In the genomic region with DNA sequence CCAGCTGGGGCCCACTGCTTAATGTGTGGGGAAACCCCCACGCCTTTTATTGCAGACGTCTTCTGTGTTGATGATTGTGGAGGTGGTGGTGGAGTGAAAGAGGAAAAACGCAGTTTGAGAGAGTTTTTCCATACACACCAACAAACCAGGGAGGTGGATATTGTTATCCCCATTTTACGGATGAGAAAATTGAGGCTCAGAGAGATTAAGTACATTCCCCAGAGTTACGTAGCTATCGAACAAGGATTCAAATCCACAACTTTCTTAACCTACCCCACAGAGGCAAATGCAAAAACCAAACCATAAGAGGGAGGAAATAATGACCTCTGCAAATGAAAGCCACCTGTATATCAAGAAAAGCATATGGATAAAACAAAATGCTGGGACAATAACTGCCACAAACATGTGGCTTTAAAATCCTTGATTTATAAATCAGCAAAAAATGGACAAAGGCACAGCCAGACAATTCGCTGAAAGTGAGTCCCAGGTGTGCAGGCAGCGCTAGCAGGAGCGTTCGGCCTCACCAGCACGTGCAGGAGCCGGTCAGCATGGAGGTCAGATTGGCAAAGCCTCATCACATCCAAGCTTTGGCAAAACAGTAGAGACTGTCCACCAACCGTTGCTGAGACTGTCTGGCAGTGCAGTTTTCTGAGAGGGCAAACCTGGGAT, we compare ENCODE assay signal across 14 cellular contexts. TPM values are rescaled to one million over a fixed set of nuclear protein-coding genes. Genes with fewer than 3 reads are reported as not detected.
A peak's percentile ranks its signal among the peaks of the same experiment; 100 is the strongest.
DNase-seq lines count a peak whose midpoint lies in the region; ATAC-seq and TF ChIP-seq lines count a peak whose summit lies in the region.
"Had no signal": no experiment of that assay in that cellular context is flagged by ENCODE, and none has a peak within 500 bp of the region (broad histone marks: within the 10 kb centered on the region; RNA-seq: fewer than 3 reads in every experiment).

No MANE protein-coding gene starts in this region.

- H3K4ac ChIP-seq in mesenchymal stem cell (ENCODE audit: low read depth in 1 of 2, low read length in 2 of 2) = no peak overlapping the region

- H3K4me3 ChIP-seq in left ventricle myocardium inferior = peak overlapping the region; percentile 42
- no peak overlapping the region for H3K4me3 ChIP-seq in heart right ventricle
- H3K4me3 ChIP-seq in mesenchymal stem cell (ENCODE audit: insufficient read depth in 1 of 2, low read depth in 1 of 2, low read length in 2 of 2) = peak overlapping the region in 1 of 2 experiments; percentile 54
- H3K4me3 ChIP-seq in upper lobe of left lung = no peak overlapping the region

- no peak for DNase-seq in left ventricle myocardium inferior
- no peak for DNase-seq in heart right ventricle
- DNase-seq in mesenchymal stem cell = no peak
- DNase-seq in upper lobe of left lung = peak in 1 of 2 donors; percentile 42
- DNase-seq in hepatic stellate cell (ENCODE audit: low spot score) = no peak
- DNase-seq in mesothelial cell of epicardium (ENCODE audit: low spot score in 2 of 2, unreplicated experiment in 2 of 2) = no peak
- no peak for DNase-seq in NAMALWA (ENCODE audit: low spot score)
- DNase-seq: NCI-H526 treated with DMSO at 0.1 percent for 48 hours had no signal

- peak overlapping the region; percentile 73 for H3K27ac Mint-ChIP-seq in activated naive CD8-positive, alpha-beta T cell
- no peak overlapping the region for H3K27ac Mint-ChIP-seq in mesothelial cell of epicardium

- no peak overlapping the region for H4K91ac ChIP-seq in mesenchymal stem cell (ENCODE audit: low read length)

- peak overlapping the region; percentile 1 for H3K27ac ChIP-seq in left ventricle myocardium inferior (replicated peaks)
- H3K27ac ChIP-seq in heart right ventricle = peak overlapping the region in 5 of 10 donors; percentile 9 to 62 (median 55)
- no peak overlapping the region for H3K27ac ChIP-seq in mesenchymal stem cell (ENCODE audit: low read length, poor library complexity, severe bottlenecking)
- H3K27ac ChIP-seq in upper lobe of left lung = peak overlapping the region; percentile 13 to 89 (median 69)
- H3K27ac ChIP-seq: C4-2B, KMS-11 had no signal

- TF ChIP-seq POLR2A in upper lobe of left lung (IDR thresholded peaks at IDR 0.05) = no peak

- peak overlapping the region; percentile 81 for H3K9ac ChIP-seq in mesenchymal stem cell (ENCODE audit: low read length)
- H3K9ac ChIP-seq: KMS-11 had no signal

- no peak for ATAC-seq in heart right ventricle
- no peak for ATAC-seq in upper lobe of left lung (ENCODE audit: low FRiP score in 2 of 2)

- no peak overlapping the region for H3K23ac ChIP-seq in mesenchymal stem cell (ENCODE audit: low read length in 2 of 2)

- H3K36me3 Mint-ChIP-seq in activated naive CD8-positive, alpha-beta T cell = no peaks in the 10 kb centered on the region
- no peaks in the 10 kb centered on the region for H3K36me3 Mint-ChIP-seq in mesothelial cell of epicardium

- H3K4me1 Mint-ChIP-seq in activated naive CD8-positive, alpha-beta T cell (ENCODE audit: low read depth) = peaks cover 23% of the 10 kb centered on the region
- peaks cover 35% of the 10 kb centered on the region for H3K4me1 Mint-ChIP-seq in mesothelial cell of epicardium

- H3K4me2 ChIP-seq in mesenchymal stem cell (ENCODE audit: low read length, poor library complexity, severe bottlenecking) = peak overlapping the region; percentile 20
- H3K4me2 ChIP-seq: KMS-11 had no signal

- peak overlapping the region in 1 of 2 experiments; percentile 89 for H3K14ac ChIP-seq in mesenchymal stem cell (ENCODE audit: low read length in 2 of 2)

- H2BK15ac ChIP-seq in mesenchymal stem cell (ENCODE audit: low read depth, poor library complexity, severe bottlenecking) = peak overlapping the region; percentile 19

- H2AFZ ChIP-seq in mesenchymal stem cell (ENCODE audit: low read depth, low read length) = peak overlapping the region; percentile 15

- WGBS in heart right ventricle, 2 donors = 75 to 87% methylated on average over 13 of the region's 13 CpGs
- WGBS in mesenchymal stem cell = 93% methylated on average over 12 of the region's 13 CpGs
- WGBS in upper lobe of left lung, 2 donors = 76 to 90% methylated on average over 13 of the region's 13 CpGs

- H3K36me3 ChIP-seq in left ventricle myocardium inferior = no peaks in the 10 kb centered on the region
- no peaks in the 10 kb centered on the region for H3K36me3 ChIP-seq in heart right ventricle
- H3K36me3 ChIP-seq in mesenchymal stem cell (ENCODE audit: control insufficient read depth in 1 of 2, insufficient read depth in 2 of 2, low read depth in 1 of 2, low read length in 2 of 2) = no peaks in the 10 kb centered on the region
- no peaks in the 10 kb centered on the region for H3K36me3 ChIP-seq in upper lobe of left lung

- H3K27me3 Mint-ChIP-seq in activated naive CD8-positive, alpha-beta T cell = no peaks in the 10 kb centered on the region
- H3K27me3 Mint-ChIP-seq in mesothelial cell of epicardium (ENCODE audit: low read depth) = peaks cover 17% of the 10 kb centered on the region

- H2AK5ac ChIP-seq in mesenchymal stem cell (ENCODE audit: low read length, severe bottlenecking) = no peak overlapping the region

- no peak overlapping the region for H2BK120ac ChIP-seq in mesenchymal stem cell (ENCODE audit: low read depth, low read length)

- peak overlapping the region; percentile 32 for H4K8ac ChIP-seq in mesenchymal stem cell (ENCODE audit: low read length)

- no peaks in the 10 kb centered on the region for H3K79me1 ChIP-seq in mesenchymal stem cell (replicated peaks; ENCODE audit: low read length, poor library complexity, severe bottlenecking)

- no peaks in the 10 kb centered on the region for H3K9me3 Mint-ChIP-seq in activated naive CD8-positive, alpha-beta T cell (ENCODE audit: low read depth)
- H3K9me3 Mint-ChIP-seq in mesothelial cell of epicardium = peaks cover 7% of the 10 kb centered on the region

- TF ChIP-seq CTCF in left ventricle myocardium inferior (IDR thresholded peaks at IDR 0.05; ENCODE audit: borderline replicate concordance) (no peak), heart right ventricle (IDR thresholded peaks at IDR 0.05) (no peak), upper lobe of left lung (IDR thresholded peaks at IDR 0.05) (no peak), mesothelial cell of epicardium (IDR thresholded peaks at IDR 0.05; ENCODE audit: unreplicated experiment) (no peak)

- H2BK12ac ChIP-seq in mesenchymal stem cell (ENCODE audit: low read length in 2 of 2) = peak overlapping the region in 1 of 2 experiments; percentile 27

- intact Hi-C loops in left ventricle myocardium inferior (cut with micrococcal nuclease) (no loop called here), heart right ventricle (cut with DNase I) (loop anchor here in 7 of 10 donors (5.0 to 10.0 kb wide), 4 partner anchors 62 to 144 kb away; no protein-coding TSS in a partner anchor)

- no peak for TF ChIP-seq EP300 in upper lobe of left lung (IDR thresholded peaks at IDR 0.05)

- H2BK5ac ChIP-seq in mesenchymal stem cell (ENCODE audit: low read depth, low read length, poor library complexity, severe bottlenecking) = no peak overlapping the region

- H3K9me3 ChIP-seq in left ventricle myocardium inferior (replicated peaks) (no peaks in the 10 kb centered on the region), heart right ventricle (no peaks in the 10 kb centered on the region), mesenchymal stem cell (ENCODE audit: control insufficient read depth, low read length) (no peaks in the 10 kb centered on the region), upper lobe of left lung (no peaks in the 10 kb centered on the region)

- peaks cover 49% of the 10 kb centered on the region for H3K4me1 ChIP-seq in left ventricle myocardium inferior
- peaks cover 6 to 50% (median 37%) of the 10 kb centered on the region in 9 donors for H3K4me1 ChIP-seq in heart right ventricle
- H3K4me1 ChIP-seq in mesenchymal stem cell (ENCODE audit: control insufficient read depth, insufficient read depth, low read depth, low read length) = peaks cover 3% of the 10 kb centered on the region
- H3K4me1 ChIP-seq in upper lobe of left lung = peaks cover 12 to 28% (median 18%) of the 10 kb centered on the region in 4 donors

- H3K18ac ChIP-seq in mesenchymal stem cell (ENCODE audit: low read depth in 1 of 2, low read length in 2 of 2) = peak overlapping the region; percentile 7 to 40

- H3K27me3 ChIP-seq in left ventricle myocardium inferior (ENCODE audit: low read depth) (no peaks in the 10 kb centered on the region), heart right ventricle (no peaks in the 10 kb centered on the region), mesenchymal stem cell (ENCODE audit: control insufficient read depth in 1 of 2, insufficient read depth in 1 of 2, low read length in 2 of 2) (no peaks in the 10 kb centered on the region), upper lobe of left lung (no peaks in the 10 kb centered on the region)

- H3K4me3 Mint-ChIP-seq in activated naive CD8-positive, alpha-beta T cell = peak overlapping the region; percentile 51
- no peak overlapping the region for H3K4me3 Mint-ChIP-seq in mesothelial cell of epicardium

RNA-seq across cellular contexts. Expression of a gene that starts 12.6 kb away (rescaled TPM):
- total RNA-seq in left ventricle myocardium inferior = 4.5 TPM
- 1 to 10 TPM; 1.9 to 6.9 (median 4.6) TPM for total RNA-seq in heart right ventricle
- polyA plus RNA-seq in heart right ventricle = 1 to 10 TPM; 4.8 to 7.6 TPM
- polyA plus RNA-seq in mesenchymal stem cell (2013, experiment 1 of 2) = 0.11 TPM
- 0.11 TPM for polyA plus RNA-seq in mesenchymal stem cell (2013, experiment 2 of 2)
- 100 to 1,000 TPM in 2 of 6 donors, 10 to 100 TPM in 4; 44.5 to 262 (median 90.6) TPM for total RNA-seq in upper lobe of left lung
- 10.6 to 12.7 TPM (median 11.0 TPM) in 3 replicates for total RNA-seq in mesothelial cell of epicardium

RNA-seq across cellular contexts. Expression of a gene that starts 24.2 kb away (rescaled TPM):
- 97.1 TPM for total RNA-seq in left ventricle myocardium inferior
- 100 to 1,000 TPM in 9 of 10 donors, 10 to 100 TPM in 1; 91.5 to 132 (median 112) TPM for total RNA-seq in heart right ventricle
- 100 to 1,000 TPM; 103 to 111 TPM for polyA plus RNA-seq in heart right ventricle
- polyA plus RNA-seq in mesenchymal stem cell (2013, experiment 1 of 2) = 111 TPM
- polyA plus RNA-seq in mesenchymal stem cell (2013, experiment 2 of 2) = 106 TPM
- total RNA-seq in upper lobe of left lung = 100 to 1,000 TPM; 185 to 291 (median 242) TPM
- total RNA-seq in mesothelial cell of epicardium = 43.6 to 47.5 TPM (median 47.2 TPM) in 3 replicates

RNA-seq across cellular contexts. Expression of a gene that starts 36.8 kb away (rescaled TPM):
- total RNA-seq in left ventricle myocardium inferior (not detected), heart right ventricle (not detected), upper lobe of left lung (not detected), mesothelial cell of epicardium (not detected in 3 replicates)
- polyA plus RNA-seq in heart right ventricle = not detected
- polyA plus RNA-seq in mesenchymal stem cell (2013, experiment 1 of 2) = not detected
- not detected for polyA plus RNA-seq in mesenchymal stem cell (2013, experiment 2 of 2)
- total RNA-seq: left cardiac atrium had no signal
- polyA plus RNA-seq: esophagus, small intestine had no signal
